2 cellular contexts compared by ENCODE assay signal in genomic region chr10:43708256-43708655, GRCh38.
TF ChIP-seq lines count a peak whose summit lies in the region.

No MANE protein-coding gene starts in this region.

TF ChIP-seq in HepG2, 621 proteins besides CTCF, POLR2A, EP300 and RAD21:
- TF ChIP-seq ELK4 (CRISPR knock-in tag; IDR thresholded peaks at IDR 0.05; ENCODE audit: borderline replicate concordance) (no peak), ZXDC (CRISPR knock-in tag; IDR thresholded peaks at IDR 0.05) (no peak), ADNP (CRISPR knock-in tag; IDR thresholded peaks at IDR 0.05) (no peak), MXD3 (CRISPR knock-in tag; IDR thresholded peaks at IDR 0.05) (no peak), THAP8 (CRISPR knock-in tag; IDR thresholded peaks at IDR 0.05; ENCODE audit: borderline replicate concordance) (no peak), ZNF83 (CRISPR knock-in tag; IDR thresholded peaks at IDR 0.05; ENCODE audit: borderline replicate concordance) (no peak)

TF ChIP-seq in endothelial cell of umbilical vein, 7 proteins besides CTCF, POLR2A, EP300 and RAD21:
- TF ChIP-seq MAX (IDR thresholded peaks at IDR 0.05; ENCODE audit: insufficient read depth, insufficient read length) = no peak
- TF ChIP-seq POLR2AphosphoS5 (IDR thresholded peaks at IDR 0.05; ENCODE audit: insufficient read depth, low read depth, low read length) = no peak
- TF ChIP-seq FOS (IDR thresholded peaks at IDR 0.05; ENCODE audit: borderline replicate concordance, insufficient read depth, low read length) = no peak
- no peak for TF ChIP-seq JUN (IDR thresholded peaks at IDR 0.05; ENCODE audit: borderline replicate concordance, insufficient read depth, insufficient read length, low read depth)
- TF ChIP-seq GATA2 (IDR thresholded peaks at IDR 0.05; ENCODE audit: insufficient read depth, insufficient read length, low read depth, low read length) = no peak
- TF ChIP-seq EZH2 (IDR thresholded peaks at IDR 0.05; ENCODE audit: borderline replicate concordance, low read depth, low read length, severe bottlenecking) = no peak
- no peak for TF ChIP-seq MYC (IDR thresholded peaks at IDR 0.05; ENCODE audit: low read depth, low read length)
TF ChIP-seq in endothelial cell of umbilical vein: peak in this region for 0.
